8 cellular contexts compared by ENCODE assay signal in the genomic region with DNA sequence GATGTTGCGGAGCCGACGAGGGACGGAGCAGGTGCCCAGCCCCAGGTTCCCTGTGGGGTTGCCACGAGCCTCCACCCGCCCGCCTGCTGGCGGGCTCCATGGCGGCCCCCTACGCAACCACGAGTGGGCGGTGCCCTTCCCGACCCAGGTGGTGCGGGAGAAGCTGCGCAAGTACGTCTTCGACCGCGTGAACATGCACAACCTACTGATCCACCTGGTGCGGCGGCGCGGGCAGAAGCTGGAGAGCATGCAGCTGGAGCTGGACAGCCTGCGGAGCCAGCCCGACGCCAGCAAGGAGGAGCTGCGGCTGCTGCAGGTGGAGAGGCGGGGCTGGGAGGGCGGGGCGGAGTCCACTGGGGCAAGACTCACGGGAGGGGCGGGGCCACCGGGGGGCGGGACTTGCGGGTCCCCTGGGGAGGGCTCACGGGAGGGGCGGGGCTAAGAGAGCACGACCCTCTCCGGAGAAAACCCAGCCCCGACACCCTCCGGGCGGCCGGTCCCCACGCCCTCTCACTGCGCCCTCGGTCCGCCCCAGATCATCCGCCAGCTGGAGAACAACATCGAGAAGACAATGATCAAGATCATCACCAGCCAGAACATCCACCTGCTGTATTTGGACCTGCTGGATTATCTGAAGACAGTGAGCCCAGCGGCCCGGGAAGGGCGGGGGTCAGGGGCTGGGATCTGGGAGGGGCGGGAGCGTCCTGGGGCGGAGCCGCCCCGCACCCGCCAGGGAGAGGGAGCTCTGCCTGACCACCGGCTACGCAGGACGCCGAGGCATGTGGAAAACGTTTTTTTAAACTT. TPM values are rescaled to one million over a fixed set of nuclear protein-coding genes. Genes with fewer than 3 reads are reported as not detected.
DNase-seq lines count a peak whose midpoint lies in the region; ATAC-seq and TF ChIP-seq lines count a peak whose summit lies in the region.

No MANE protein-coding gene starts in this region.

- peaks cover 0 to 25% (median 13%) of the 10 kb centered on the region in 4 donors for H3K4me1 ChIP-seq in right lobe of liver

- H3K27me3 ChIP-seq in right lobe of liver = no peaks in the 10 kb centered on the region

- peak; percentile 51 for ATAC-seq in HG03175 (IDR thresholded peaks at IDR 0.05; ENCODE audit: unreplicated experiment)
- ATAC-seq in right lobe of liver = peak; percentile 82 to 89 (median 84)
- no peak for ATAC-seq in GM21717 (IDR thresholded peaks at IDR 0.05; ENCODE audit: unreplicated experiment)

- CTCF ChIA-PET in activated CD4-positive, alpha-beta T cell treated with anti-CD3 and anti-CD28 coated beads, Interleukin-2, amount 10 ng/mL, durations not matched to agents 7 days and 5 days (lab: Charles Lee) = interaction anchor here (0.6 to 1.8 kb wide), 4 partner anchors 26 to 104 kb away, joined by 3 read pairs; a partner anchor contains a TSS

- no peaks in the 10 kb centered on the region for H3K9me3 Mint-ChIP-seq in activated CD4-positive, alpha-beta T cell treated with anti-CD3 and anti-CD28 coated beads, Interleukin-2, amount 10 ng/mL, durations not matched to agents 7 days and 5 days

- no peaks in the 10 kb centered on the region for H3K36me3 ChIP-seq in right lobe of liver

- peak; percentile 88 for DNase-seq in DMS 273 (lab: John Stamatoyannopoulos, UW; ENCODE audit: unreplicated experiment)
- peak; percentile 96 for DNase-seq in NCI-H69 (lab: John Stamatoyannopoulos, UW)
- peak; percentile 90 for DNase-seq in activated CD4-positive, alpha-beta T cell treated with anti-CD3 and anti-CD28 coated beads, Interleukin-2, amount 10 ng/mL, durations not matched to agents 7 days and 5 days
- DNase-seq in coronary artery (ENCODE audit: low spot score) = no peak
- DNase-seq in right lobe of liver = peak; percentile 93 to 95 (median 95)
- peak; percentile 85 to 91 for DNase-seq in stimulated activated CD4-positive, alpha-beta T cell treated with anti-CD3 and anti-CD28 coated beads, Interleukin-4, amount 100 ng/mL, for 4 hours

- TF ChIP-seq POLR2A in right lobe of liver (IDR thresholded peaks at IDR 0.05) = no peak

- H3K27ac ChIP-seq in coronary artery (no peak overlapping the region), right lobe of liver (no peak overlapping the region)

- no peaks in the 10 kb centered on the region for H3K9me3 ChIP-seq in right lobe of liver

- H3K27ac Mint-ChIP-seq in activated CD4-positive, alpha-beta T cell treated with anti-CD3 and anti-CD28 coated beads, Interleukin-2, amount 10 ng/mL, durations not matched to agents 7 days and 5 days = peak overlapping the region; percentile 63

- H3K4me3 ChIP-seq in coronary artery (peak overlapping the region; percentile 47), right lobe of liver (peak overlapping the region; percentile 23 to 39 (median 38))

- intact Hi-C loops in right lobe of liver (cut with DNase I) = no loop called here

- H3K27me3 Mint-ChIP-seq in activated CD4-positive, alpha-beta T cell treated with anti-CD3 and anti-CD28 coated beads, Interleukin-2, amount 10 ng/mL, durations not matched to agents 7 days and 5 days = peaks cover 17% of the 10 kb centered on the region

- no peak for TF ChIP-seq CTCF in coronary artery (IDR thresholded peaks at IDR 0.05)
- TF ChIP-seq CTCF in right lobe of liver (IDR thresholded peaks at IDR 0.05) = no peak

- peak overlapping the region; percentile 73 for H3K4me3 Mint-ChIP-seq in activated CD4-positive, alpha-beta T cell treated with anti-CD3 and anti-CD28 coated beads, Interleukin-2, amount 10 ng/mL, durations not matched to agents 7 days and 5 days

- H3K36me3 Mint-ChIP-seq in activated CD4-positive, alpha-beta T cell treated with anti-CD3 and anti-CD28 coated beads, Interleukin-2, amount 10 ng/mL, durations not matched to agents 7 days and 5 days (ENCODE audit: low read depth) = no peaks in the 10 kb centered on the region

- POLR2A ChIA-PET in activated CD4-positive, alpha-beta T cell treated with anti-CD3 and anti-CD28 coated beads, Interleukin-2, amount 10 ng/mL, durations not matched to agents 7 days and 5 days (lab: Charles Lee) = interaction anchor here (0.5 kb wide), 1 partner anchor 120 kb away, joined by 4 read pairs; no protein-coding TSS in a partner anchor

- WGBS in right lobe of liver (ENCODE audit: insufficient coverage, low coverage, low lambda C conversion rate, missing lambda C conversion rate) = 0% methylated on average over 10 of the region's 63 CpGs

- H3K4me1 Mint-ChIP-seq in activated CD4-positive, alpha-beta T cell treated with anti-CD3 and anti-CD28 coated beads, Interleukin-2, amount 10 ng/mL, durations not matched to agents 7 days and 5 days = peaks cover 22% of the 10 kb centered on the region

RNA-seq across cellular contexts. Expression of a gene that starts 3.9 kb away (rescaled TPM):
- 1 to 10 TPM in 1 of 2 experiments, under 1 TPM in 1; 0.97 to 1.1 TPM for total RNA-seq in activated CD4-positive, alpha-beta T cell treated with anti-CD3 and anti-CD28 coated beads, Interleukin-2, amount 10 ng/mL, durations not matched to agents 7 days and 5 days
- 1 to 10 TPM in 2 of 6 experiments, under 1 TPM in 3, not detected in 1; 0.43 to 1.2 (median 0.74) TPM for total RNA-seq in right lobe of liver

RNA-seq across cellular contexts. Expression of a gene that starts 7.7 kb away (rescaled TPM):
- 100 to 1,000 TPM in 1 of 2 experiments, 10 to 100 TPM in 1; 95.5 to 109 TPM for total RNA-seq in activated CD4-positive, alpha-beta T cell treated with anti-CD3 and anti-CD28 coated beads, Interleukin-2, amount 10 ng/mL, durations not matched to agents 7 days and 5 days
- 10 to 100 TPM in 4 of 6 experiments, 1 to 10 TPM in 2; 8.0 to 14.8 (median 12.4) TPM for total RNA-seq in right lobe of liver

RNA-seq across cellular contexts. Expression of a gene that starts 8.9 kb away (rescaled TPM):
- 10 to 100 TPM; 28.5 to 38.5 TPM for total RNA-seq in activated CD4-positive, alpha-beta T cell treated with anti-CD3 and anti-CD28 coated beads, Interleukin-2, amount 10 ng/mL, durations not matched to agents 7 days and 5 days
- 100 to 1,000 TPM in 1 of 6 experiments, 10 to 100 TPM in 5; 46.5 to 105 (median 56.7) TPM for total RNA-seq in right lobe of liver

RNA-seq across cellular contexts. Expression of a gene that starts 35.7 kb away (rescaled TPM):
- total RNA-seq in activated CD4-positive, alpha-beta T cell treated with anti-CD3 and anti-CD28 coated beads, Interleukin-2, amount 10 ng/mL, durations not matched to agents 7 days and 5 days = not detected
- total RNA-seq in right lobe of liver = not detected

RNA-seq across cellular contexts. Expression of a gene that starts 42.0 kb away (rescaled TPM):
- not detected for total RNA-seq in activated CD4-positive, alpha-beta T cell treated with anti-CD3 and anti-CD28 coated beads, Interleukin-2, amount 10 ng/mL, durations not matched to agents 7 days and 5 days
- not detected for total RNA-seq in right lobe of liver

Comparison
In these comparisons a context has a peak if more than half of its experiments do, and no peak if none do; other contexts are left out.
1. RNA of a gene that starts 7.7 kb away (total RNA-seq): 95.5 to 109 TPM in activated CD4-positive, alpha-beta T cell treated with anti-CD3 and anti-CD28 coated beads, Interleukin-2, amount 10 ng/mL, durations not matched to agents 7 days and 5 days; 8.0 to 14.8 TPM in right lobe of liver; every median in the first group is over 4 times any median in the second.